Comparison of ENCODE assay signal across 1 cellular context in genomic region chr3:83500422-83500821, GRCh38.
TF ChIP-seq lines count a peak whose summit lies in the region.

No MANE protein-coding gene starts in this region.

TF ChIP-seq in HepG2, 621 proteins besides CTCF, POLR2A, EP300 and RAD21 (continued from another document):
- peak; percentile 60 for TF ChIP-seq MLX (CRISPR knock-in tag; IDR thresholded peaks at IDR 0.05)
- no peak for TF ChIP-seq ZNF337 (CRISPR knock-in tag; IDR thresholded peaks at IDR 0.05; ENCODE audit: borderline replicate concordance, low read depth)
- 0 out of 2 replicates have a peak, but pooled peaks have one; percentile 22 for TF ChIP-seq ZNF205 (CRISPR knock-in tag; IDR thresholded peaks at IDR 0.05)
- TF ChIP-seq E2F1 (CRISPR knock-in tag; IDR thresholded peaks at IDR 0.05): no peak
- TF ChIP-seq ZNF12 (CRISPR knock-in tag; IDR thresholded peaks at IDR 0.05): peak; percentile 49; the same call in 1 of the 2 replicates
- TF ChIP-seq SALL1 (CRISPR knock-in tag; IDR thresholded peaks at IDR 0.05): peak; percentile 88
- no peak for TF ChIP-seq ZNF850 (CRISPR knock-in tag; conservative IDR thresholded peaks at IDR 0.05)
- TF ChIP-seq ZBTB3 (CRISPR knock-in tag; IDR thresholded peaks at IDR 0.05; ENCODE audit: borderline replicate concordance, low read depth): no peak
- no peak for TF ChIP-seq SNRNP70 (IDR thresholded peaks at IDR 0.05; ENCODE audit: low read depth, low read length)
- TF ChIP-seq PRDM4 (CRISPR knock-in tag; IDR thresholded peaks at IDR 0.05; ENCODE audit: borderline replicate concordance): no peak
- no peak for TF ChIP-seq ZNF619 (CRISPR knock-in tag; IDR thresholded peaks at IDR 0.05)
- TF ChIP-seq RARA (CRISPR knock-in tag; IDR thresholded peaks at IDR 0.05): peak; percentile 74
- TF ChIP-seq ZBTB2 (CRISPR knock-in tag; IDR thresholded peaks at IDR 0.05; ENCODE audit: low read depth): no peak
- 0 out of 2 replicates have a peak, but pooled peaks have one; percentile 34 for TF ChIP-seq HOXA3 (CRISPR knock-in tag; IDR thresholded peaks at IDR 0.05)
TF ChIP-seq in HepG2: peak in this region for 106.
